ENCODE assay signal across 8 cellular contexts in genomic region chr12:79927772-79928474, GRCh38. TPM values are rescaled to one million over a fixed set of nuclear protein-coding genes. Genes with fewer than 3 reads are reported as not detected.
DNase-seq lines count a peak whose midpoint lies in the region; ATAC-seq and TF ChIP-seq lines count a peak whose summit lies in the region.

No MANE protein-coding gene starts in this region.

- POLR2A ChIA-PET in Caco-2 (lab: Charles Lee) = no interaction called here

- no TSS peak for BruUV-seq in Caco-2 (replicated peaks; lab: Mats Ljungman, UMichigan)

- no peak overlapping the region for H3K4me3 ChIP-seq in Caco-2 (ENCODE audit: low read depth, low read length)

- H3K27me3 ChIP-seq in Caco-2 (replicated peaks; ENCODE audit: control insufficient read depth, insufficient read depth, low read length) = no peaks in the 10 kb centered on the region

- no peaks in the 10 kb centered on the region for H3K9me3 ChIP-seq in Caco-2

- 0 out of 2 replicates have a peak, but pooled peaks cover 3% of the 10 kb centered on the region for H3K4me1 ChIP-seq in Caco-2

- CTCF ChIA-PET in Caco-2 (lab: Charles Lee) = no interaction called here

- ATAC-seq in GM19467 (IDR thresholded peaks at IDR 0.05; ENCODE audit: unreplicated experiment) (peak; percentile 97), HG03460 (IDR thresholded peaks at IDR 0.05; ENCODE audit: unreplicated experiment) (peak; percentile 99), naive B cell (ENCODE audit: low read depth in 2 of 2) (peak; percentile 77)

- H3K27ac Mint-ChIP-seq in naive B cell (peak overlapping the region in 4 of 6 donors; percentile 7 to 90 (median 36)), Caco-2 (ENCODE audit: unreplicated experiment) (no peak overlapping the region)

- no peaks in the 10 kb centered on the region for H3K27me3 Mint-ChIP-seq in naive B cell
- no peaks in the 10 kb centered on the region for H3K27me3 Mint-ChIP-seq in Caco-2 (ENCODE audit: insufficient read depth, unreplicated experiment)

- intact Hi-C loops in Caco-2 (cut with micrococcal nuclease; ENCODE audit: unreplicated experiment) = no loop called here

- peak overlapping the region in 2 of 8 donors; percentile 33 to 69 for H3K4me3 Mint-ChIP-seq in naive B cell
- H3K4me3 Mint-ChIP-seq in Caco-2 (ENCODE audit: unreplicated experiment) = no peak overlapping the region

- H3K9me3 Mint-ChIP-seq in naive B cell = no peaks in the 10 kb centered on the region
- no peaks in the 10 kb centered on the region for H3K9me3 Mint-ChIP-seq in Caco-2 (ENCODE audit: unreplicated experiment)

- peaks cover 30 to 67% (median 50%) of the 10 kb centered on the region in 3 donors for H3K4me1 Mint-ChIP-seq in naive B cell
- peaks cover 5% of the 10 kb centered on the region for H3K4me1 Mint-ChIP-seq in Caco-2 (ENCODE audit: low read depth, unreplicated experiment)

- no peaks in the 10 kb centered on the region for H3K36me3 ChIP-seq in Caco-2 (ENCODE audit: control insufficient read depth, insufficient read depth, low read length)

- peak; percentile 45 for DNase-seq in EH (ENCODE audit: low read depth)
- DNase-seq in activated CD8-positive, alpha-beta memory T cell treated with anti-CD3 and anti-CD28 coated beads for 4 hours (ENCODE audit: low read depth in 2 of 2) = peak; percentile 20 to 35
- no peak for DNase-seq in naive B cell
- no peak for DNase-seq in kidney glomerular epithelial cell (lab: John Stamatoyannopoulos, UW)
- DNase-seq in Caco-2 = no peak
- DNase-seq in COR-L47 (lab: John Stamatoyannopoulos, UW) = no peak

- H3K36me3 Mint-ChIP-seq in naive B cell (no peaks in the 10 kb centered on the region), Caco-2 (ENCODE audit: insufficient read depth, unreplicated experiment) (no peaks in the 10 kb centered on the region)

- no peak for TF ChIP-seq CTCF in Caco-2 (IDR thresholded peaks at IDR 0.05; ENCODE audit: insufficient read depth in 1 of 2, low read depth in 1 of 2, low read length in 1 of 2, severe bottlenecking in 1 of 2, unreplicated experiment in 1 of 2)

RNA-seq across cellular contexts. Expression of gene PPP1R12A, which starts 7.0 kb away (rescaled TPM):
- polyA plus RNA-seq in naive B cell (ENCODE audit: low read depth in 6 of 6) = 100 to 1,000 TPM in 4 of 6 donors, 10 to 100 TPM in 2; 52.8 to 151 (median 107) TPM
- total RNA-seq in Caco-2 (2022) = 60.7 and 62.5 TPM in 2 replicates

Comparison
In these comparisons a context has a peak if more than half of its experiments do, and no peak if none do; other contexts are left out.
1. DNase-seq: peak in EH (single experiment) and activated CD8-positive, alpha-beta memory T cell treated with anti-CD3 and anti-CD28 coated beads for 4 hours (2 of 2); none in naive B cell (single experiment), kidney glomerular epithelial cell (single experiment), Caco-2 (0 of 2) and COR-L47 (single experiment).
2. Peak in every context shown above with its lines, with median percentiles within 50 percentile points of each other: ATAC-seq.